Comparison of ENCODE assay signal across 13 cellular contexts in genomic region chr19:2665103-2665502, GRCh38. TPM values are rescaled to one million over a fixed set of nuclear protein-coding genes. Genes with fewer than 3 reads are reported as not detected.
"Had no signal": no experiment of that assay in that cellular context is flagged by ENCODE, and none has a peak within 500 bp of the region (broad histone marks: within the 10 kb centered on the region; RNA-seq: fewer than 3 reads in every experiment).

No MANE protein-coding gene starts in this region.

- H3K27ac Mint-ChIP-seq: activated naive CD4-positive, alpha-beta T cell treated with anti-CD3 and anti-CD28 coated beads, Interleukin-2, amount 50 U/mL, for 24 hours; mesothelial cell of epicardium; stimulated activated effector memory CD8-positive, alpha-beta T cell treated with anti-CD3 and anti-CD28 coated beads, Interleukin-12 subunit alpha, Interleukin-12 subunit beta, amount 100 ng/mL, for 72 hours; T-helper 1 cell treated with Interleukin-12 subunit alpha and Interleukin-12 subunit beta and Interleukin-4 antibody, amounts not matched to agents 30 μg/mL and 1 μg/mL, for 36 hours; type B pancreatic cell had no signal

- H3K36me3 ChIP-seq: brain microvascular endothelial cell, esophagus squamous epithelium had no signal

- H3K27ac ChIP-seq: brain microvascular endothelial cell had no signal

- H3K4me1 ChIP-seq: esophagus squamous epithelium had no signal

- FAIRE-seq: small intestine had no signal

- DNase-seq: brain microvascular endothelial cell, esophagus squamous epithelium, foreskin fibroblast, islet precursor cell, small intestine had no signal

- ATAC-seq: activated CD4-positive, CD25-positive, alpha-beta regulatory T cell treated with anti-CD3 and anti-CD28 coated beads, Interleukin-2, amount 50 U/mL, for 24 hours; SK-N-SH treated with all-trans-retinoic acid at 6 μM for 48 hours had no signal

- H3K4me3 ChIP-seq: esophagus squamous epithelium had no signal

- H3K4me1 Mint-ChIP-seq: activated naive CD4-positive, alpha-beta T cell treated with anti-CD3 and anti-CD28 coated beads, Interleukin-2, amount 50 U/mL, for 24 hours; mesothelial cell of epicardium; stimulated activated effector memory CD8-positive, alpha-beta T cell treated with anti-CD3 and anti-CD28 coated beads, Interleukin-12 subunit alpha, Interleukin-12 subunit beta, amount 100 ng/mL, for 72 hours had no signal

- H3K27me3 Mint-ChIP-seq: activated naive CD4-positive, alpha-beta T cell treated with anti-CD3 and anti-CD28 coated beads, Interleukin-2, amount 50 U/mL, for 24 hours; type B pancreatic cell had no signal

- H3K9me3 Mint-ChIP-seq: activated naive CD4-positive, alpha-beta T cell treated with anti-CD3 and anti-CD28 coated beads, Interleukin-2, amount 50 U/mL, for 24 hours; mesothelial cell of epicardium; stimulated activated effector memory CD8-positive, alpha-beta T cell treated with anti-CD3 and anti-CD28 coated beads, Interleukin-12 subunit alpha, Interleukin-12 subunit beta, amount 100 ng/mL, for 72 hours; T-helper 1 cell treated with Interleukin-12 subunit alpha and Interleukin-12 subunit beta and Interleukin-4 antibody, amounts not matched to agents 30 μg/mL and 1 μg/mL, for 36 hours; type B pancreatic cell had no signal

- H3K27me3 ChIP-seq: brain microvascular endothelial cell, esophagus squamous epithelium had no signal

- H3K36me3 Mint-ChIP-seq: activated naive CD4-positive, alpha-beta T cell treated with anti-CD3 and anti-CD28 coated beads, Interleukin-2, amount 50 U/mL, for 24 hours; mesothelial cell of epicardium; stimulated activated effector memory CD8-positive, alpha-beta T cell treated with anti-CD3 and anti-CD28 coated beads, Interleukin-12 subunit alpha, Interleukin-12 subunit beta, amount 100 ng/mL, for 72 hours; type B pancreatic cell had no signal

- H3K4me3 Mint-ChIP-seq: activated naive CD4-positive, alpha-beta T cell treated with anti-CD3 and anti-CD28 coated beads, Interleukin-2, amount 50 U/mL, for 24 hours; mesothelial cell of epicardium; stimulated activated effector memory CD8-positive, alpha-beta T cell treated with anti-CD3 and anti-CD28 coated beads, Interleukin-12 subunit alpha, Interleukin-12 subunit beta, amount 100 ng/mL, for 72 hours; T-helper 1 cell treated with Interleukin-12 subunit alpha and Interleukin-12 subunit beta and Interleukin-4 antibody, amounts not matched to agents 30 μg/mL and 1 μg/mL, for 36 hours; type B pancreatic cell had no signal

RNA-seq across cellular contexts. Expression of gene GNG7, which starts 37.4 kb away (rescaled TPM):
- total RNA-seq: myocyte had no signal
